Comparison of ENCODE assay signal across 9 cellular contexts in genomic region chr3:99505646-99506269, GRCh38.
DNase-seq lines count a peak whose midpoint lies in the region; ATAC-seq and TF ChIP-seq lines count a peak whose summit lies in the region.
"Had no signal": no experiment of that assay in that cellular context is flagged by ENCODE, and none has a peak within 500 bp of the region (broad histone marks: within the 10 kb centered on the region; RNA-seq: fewer than 3 reads in every experiment).

No MANE protein-coding gene starts in this region.

- no peaks in the 10 kb centered on the region for H3K27me3 ChIP-seq in psoas muscle (ENCODE audit: insufficient read depth in 3 of 3, low read length in 2 of 3)

- intact Hi-C loops in psoas muscle (cut with DNase I) (loop anchor here in 1 of 2 donors (10.0 kb wide), 1 partner anchor 249 kb away; no protein-coding TSS in a partner anchor), posterior cingulate gyrus (cut with DNase I) (no loop called here)

- ATAC-seq in HG03442 (IDR thresholded peaks at IDR 0.05; ENCODE audit: unreplicated experiment) (peak; percentile 100), psoas muscle (peak; percentile 48 to 71 (median 62))
- ATAC-seq: Panc1 had no signal

- DNase-seq in GM04504 (ENCODE audit: low read depth) = peak; percentile 95
- peak; percentile 74 for DNase-seq in GM20000 (ENCODE audit: low spot score)
- DNase-seq in amniotic epithelial cell (ENCODE audit: low read depth) = peak; percentile 92
- DNase-seq in psoas muscle = peak; percentile 33 to 59
- no peak for DNase-seq in DMS79 treated with DMSO at 0.1 percent for 48 hours (lab: John Stamatoyannopoulos, UW)
- no peak for DNase-seq in posterior cingulate gyrus
- no peak for DNase-seq in activated CD4-positive, CD25-positive, alpha-beta regulatory T cell treated with anti-CD3 and anti-CD28 coated beads, Interleukin-2, amount 50 U/mL, for 72 hours

- 32 to 57% (median 38%) methylated on average over 7 of the region's 7 CpGs for WGBS in psoas muscle, 3 donors

- no peaks in the 10 kb centered on the region for H3K36me3 ChIP-seq in psoas muscle (ENCODE audit: insufficient read depth in 1 of 2, low read depth in 1 of 2)

- H3K4me3 ChIP-seq in psoas muscle = no peak overlapping the region

- H3K4me1 ChIP-seq in psoas muscle = no peaks in the 10 kb centered on the region

- TF ChIP-seq CTCF in GM20000 (IDR thresholded peaks at IDR 0.05; ENCODE audit: extremely low read depth, missing control alignments) = no peak
- no peak for TF ChIP-seq CTCF in psoas muscle (IDR thresholded peaks at IDR 0.05)

- H3K27ac ChIP-seq in psoas muscle = no peak overlapping the region

- no peaks in the 10 kb centered on the region for H3K9me3 ChIP-seq in psoas muscle

Comparison
In these comparisons a context has a peak if more than half of its experiments do, and no peak if none do; other contexts are left out.
1. DNase-seq: peak in GM04504 (single experiment), GM20000 (single experiment), amniotic epithelial cell (single experiment) and psoas muscle (2 of 2); none in DMS79 treated with DMSO at 0.1 percent for 48 hours (single experiment), posterior cingulate gyrus (0 of 10) and activated CD4-positive, CD25-positive, alpha-beta regulatory T cell treated with anti-CD3 and anti-CD28 coated beads, Interleukin-2, amount 50 U/mL, for 72 hours (single experiment).